Comparison of ENCODE assay signal across 1 cellular context in the genomic region with DNA sequence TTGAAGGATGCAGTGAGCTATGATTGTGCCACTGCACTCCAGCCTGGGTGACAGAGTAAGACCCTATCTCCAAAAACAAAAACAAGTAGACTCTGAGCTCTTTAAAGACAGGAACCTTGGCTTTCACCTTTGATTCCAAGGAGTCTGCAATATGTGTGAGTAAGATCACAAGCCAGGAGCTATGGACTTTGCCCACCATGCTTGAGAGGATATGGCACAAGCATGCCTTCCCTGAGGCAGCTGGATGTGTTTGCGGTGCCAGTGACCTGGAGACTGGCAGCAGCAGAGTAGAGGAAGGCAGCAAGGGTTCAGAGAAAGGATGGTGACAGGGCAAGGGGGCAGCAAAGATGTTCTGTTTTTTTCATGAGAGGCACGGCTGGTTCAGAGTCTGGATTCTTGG.
TF ChIP-seq lines count a peak whose summit lies in the region.

No MANE protein-coding gene starts in this region.

TF ChIP-seq in GM23338, 12 proteins besides CTCF, POLR2A, EP300 and RAD21 (continued from another document):
- TF ChIP-seq ZNF462 (CRISPR knock-in tag; IDR thresholded peaks at IDR 0.05) (no peak), POLR2AphosphoS5 (IDR thresholded peaks at IDR 0.05; ENCODE audit: low read depth) (no peak), STAT1 (IDR thresholded peaks at IDR 0.05; ENCODE audit: unreplicated experiment) (no peak), ZNF331 (CRISPR knock-in tag; IDR thresholded peaks at IDR 0.05; ENCODE audit: low read depth) (no peak), CREB1 (CRISPR knock-in tag; IDR thresholded peaks at IDR 0.05; ENCODE audit: low read depth) (no peak), ZNF114 (CRISPR knock-in tag; IDR thresholded peaks at IDR 0.05) (no peak)
- TF ChIP-seq, protein P1, sequence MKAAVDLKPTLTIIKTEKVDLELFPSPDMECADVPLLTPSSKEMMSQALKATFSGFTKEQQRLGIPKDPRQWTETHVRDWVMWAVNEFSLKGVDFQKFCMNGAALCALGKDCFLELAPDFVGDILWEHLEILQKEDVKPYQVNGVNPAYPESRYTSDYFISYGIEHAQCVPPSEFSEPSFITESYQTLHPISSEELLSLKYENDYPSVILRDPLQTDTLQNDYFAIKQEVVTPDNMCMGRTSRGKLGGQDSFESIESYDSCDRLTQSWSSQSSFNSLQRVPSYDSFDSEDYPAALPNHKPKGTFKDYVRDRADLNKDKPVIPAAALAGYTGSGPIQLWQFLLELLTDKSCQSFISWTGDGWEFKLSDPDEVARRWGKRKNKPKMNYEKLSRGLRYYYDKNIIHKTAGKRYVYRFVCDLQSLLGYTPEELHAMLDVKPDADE (IDR thresholded peaks at IDR 0.05): no peak
